In genomic region chr15:85563731-85564130, GRCh38 we compare ENCODE assay signal across 28 cellular contexts.
DNase-seq lines count a peak whose midpoint lies in the region; ATAC-seq, FAIRE-seq and TF ChIP-seq lines count a peak whose summit lies in the region.
"Had no signal": no experiment of that assay in that cellular context is flagged by ENCODE, and none has a peak within 500 bp of the region (broad histone marks: within the 10 kb centered on the region; RNA-seq: fewer than 3 reads in every experiment).

No MANE protein-coding gene starts in this region.

- H4K20me1 ChIP-seq in Karpas-422 (ENCODE audit: insufficient read depth, low read depth, low read length): no peaks in the 10 kb centered on the region
- no peaks in the 10 kb centered on the region for H4K20me1 ChIP-seq in hepatocyte (ENCODE audit: insufficient read depth, poor library complexity, severe bottlenecking)

- no peaks in the 10 kb centered on the region for H3K9me3 Mint-ChIP-seq in progenitor cell of endocrine pancreas (ENCODE audit: low read depth)
- H3K9me3 Mint-ChIP-seq: activated CD4-positive, alpha-beta T cell treated with anti-CD3 and anti-CD28 coated beads, Interleukin-2, amount 10 ng/mL, durations not matched to agents 24 days and 14 days; CD4-positive, alpha-beta memory T cell; stimulated activated effector memory CD8-positive, alpha-beta T cell treated with anti-CD3 and anti-CD28 coated beads, Interleukin-12 subunit alpha, Interleukin-12 subunit beta, amount 100 ng/mL, for 72 hours; WTC11 had no signal

- peaks cover 73% of the 10 kb centered on the region for H3K79me2 ChIP-seq in Karpas-422 (ENCODE audit: low read length)
- peaks cover 54% of the 10 kb centered on the region for H3K79me2 ChIP-seq in hepatocyte

- WGBS in hepatocyte (ENCODE audit: low lambda C conversion rate, missing lambda C conversion rate): 28% methylated on average over 1 of the region's 1 CpG

- FAIRE-seq in A204.1 (lab: Jason Lieb, UNC) (peak; percentile 23), D721Med (lab: Jason Lieb, UNC) (no peak)
- FAIRE-seq: GM19239 had no signal

- H3K4me3 Mint-ChIP-seq in progenitor cell of endocrine pancreas (ENCODE audit: low read depth): no peak overlapping the region
- H3K4me3 Mint-ChIP-seq: activated CD4-positive, alpha-beta T cell treated with anti-CD3 and anti-CD28 coated beads, Interleukin-2, amount 10 ng/mL, durations not matched to agents 24 days and 14 days; activated naive CD8-positive, alpha-beta T cell; CD4-positive, alpha-beta memory T cell; stimulated activated effector memory CD8-positive, alpha-beta T cell treated with anti-CD3 and anti-CD28 coated beads, Interleukin-12 subunit alpha, Interleukin-12 subunit beta, amount 100 ng/mL, for 72 hours; WTC11 had no signal

- peak overlapping the region; percentile 84 for H3K27ac Mint-ChIP-seq in progenitor cell of endocrine pancreas
- H3K27ac Mint-ChIP-seq: activated CD4-positive, alpha-beta T cell treated with anti-CD3 and anti-CD28 coated beads, Interleukin-2, amount 10 ng/mL, durations not matched to agents 24 days and 14 days; activated naive CD8-positive, alpha-beta T cell; stimulated activated effector memory CD8-positive, alpha-beta T cell treated with anti-CD3 and anti-CD28 coated beads, Interleukin-12 subunit alpha, Interleukin-12 subunit beta, amount 100 ng/mL, for 72 hours; WTC11 had no signal

- no peak overlapping the region for H3K4me3 ChIP-seq in Karpas-422 (ENCODE audit: low read length)
- H3K4me3 ChIP-seq in hepatocyte: no peak overlapping the region
- H3K4me3 ChIP-seq: psoas muscle had no signal

- no peaks in the 10 kb centered on the region for H3K9me3 ChIP-seq in Karpas-422 (ENCODE audit: low read length)
- no peaks in the 10 kb centered on the region for H3K9me3 ChIP-seq in hepatocyte (ENCODE audit: low read depth)
- H3K9me3 ChIP-seq: psoas muscle had no signal

- H3K27me3 ChIP-seq in Karpas-422 (ENCODE audit: low read length): no peaks in the 10 kb centered on the region
- H3K27me3 ChIP-seq in hepatocyte: no peaks in the 10 kb centered on the region

- H3K27ac ChIP-seq in Karpas-422 (ENCODE audit: low read length) (peak overlapping the region; percentile 20; the same call in 1 of the 2 replicates), hepatocyte (peak overlapping the region; percentile 70)
- H3K27ac ChIP-seq: epithelial cell of prostate, psoas muscle had no signal

- no peak for ATAC-seq in HG03097 (IDR thresholded peaks at IDR 0.05; ENCODE audit: low FRiP score, unreplicated experiment)
- ATAC-seq: stimulated activated effector memory CD8-positive, alpha-beta T cell treated with anti-CD3 and anti-CD28 coated beads, Interleukin-12 subunit alpha, Interleukin-12 subunit beta, amount 100 ng/mL, for 72 hours had no signal

- peaks cover 22% of the 10 kb centered on the region for H3K4me1 Mint-ChIP-seq in progenitor cell of endocrine pancreas (ENCODE audit: low read depth)

- H3K9me2 ChIP-seq in Karpas-422 (replicated peaks; ENCODE audit: insufficient read depth, low read length) (no peaks in the 10 kb centered on the region), hepatocyte (replicated peaks; ENCODE audit: insufficient read depth) (no peaks in the 10 kb centered on the region)

- H3K9ac ChIP-seq in Karpas-422 (ENCODE audit: low read length): no peak overlapping the region

- DNase-seq in Karpas-422 (no peak), hepatocyte (ENCODE audit: low spot score) (no peak), progenitor cell of endocrine pancreas (ENCODE audit: low spot score, unreplicated experiment) (no peak), D721Med (ENCODE audit: insufficient read length, low spot score) (no peak), NK-92 (lab: John Stamatoyannopoulos, UW; ENCODE audit: unreplicated experiment) (no peak), NCI-H1694 treated with DMSO at 0.1 percent for 48 hours (lab: John Stamatoyannopoulos, UW) (no peak)
- DNase-seq: activated CD4-positive, alpha-beta T cell treated with anti-CD3 and anti-CD28 coated beads, Interleukin-2, amount 10 ng/mL, durations not matched to agents 24 days and 14 days; activated effector memory CD4-positive, alpha-beta T cell treated with Interleukin-2 at 50 U/mL for 16 hours; anterior cingulate cortex; CD4-positive, alpha-beta memory T cell; cortex of kidney; DMS153; effector memory CD4-positive, alpha-beta T cell; GOT3; Kasumi-1; NCI-H345; NCI-H774; psoas muscle; substantia nigra; SW 1271; T-helper 9 cell had no signal

- H3K36me3 ChIP-seq in Karpas-422 (ENCODE audit: insufficient read depth, low read length) (no peaks in the 10 kb centered on the region), hepatocyte (replicated peaks; ENCODE audit: insufficient read depth, low read depth) (no peaks in the 10 kb centered on the region)

- TF ChIP-seq CTCF in hepatocyte (IDR thresholded peaks at IDR 0.05; ENCODE audit: poor library complexity) (no peak), progenitor cell of endocrine pancreas (IDR thresholded peaks at IDR 0.05; ENCODE audit: unreplicated experiment) (no peak), D721Med (IDR thresholded peaks at IDR 0.05; ENCODE audit: insufficient read depth, missing control alignments) (no peak)

- H3K27me3 Mint-ChIP-seq in progenitor cell of endocrine pancreas: no peaks in the 10 kb centered on the region
- H3K27me3 Mint-ChIP-seq: activated CD4-positive, alpha-beta T cell treated with anti-CD3 and anti-CD28 coated beads, Interleukin-2, amount 10 ng/mL, durations not matched to agents 24 days and 14 days; activated naive CD8-positive, alpha-beta T cell; CD4-positive, alpha-beta memory T cell had no signal

- no peak overlapping the region for H2AFZ ChIP-seq in Karpas-422 (ENCODE audit: low read length)
- H2AFZ ChIP-seq in hepatocyte: no peak overlapping the region

- H3K4me2 ChIP-seq in Karpas-422 (ENCODE audit: low read depth, low read length, poor library complexity, severe bottlenecking): no peak overlapping the region
- H3K4me2 ChIP-seq in hepatocyte: peak overlapping the region; percentile 40

- H3K36me3 Mint-ChIP-seq in progenitor cell of endocrine pancreas (ENCODE audit: insufficient read depth): peaks cover 2% of the 10 kb centered on the region
- H3K36me3 Mint-ChIP-seq: WTC11 had no signal

- H3K4me1 ChIP-seq in Karpas-422 (ENCODE audit: low read length) (peaks cover 16% of the 10 kb centered on the region), hepatocyte (ENCODE audit: insufficient read depth) (peaks cover 28% of the 10 kb centered on the region)
- H3K4me1 ChIP-seq: psoas muscle had no signal
